In the genomic region with DNA sequence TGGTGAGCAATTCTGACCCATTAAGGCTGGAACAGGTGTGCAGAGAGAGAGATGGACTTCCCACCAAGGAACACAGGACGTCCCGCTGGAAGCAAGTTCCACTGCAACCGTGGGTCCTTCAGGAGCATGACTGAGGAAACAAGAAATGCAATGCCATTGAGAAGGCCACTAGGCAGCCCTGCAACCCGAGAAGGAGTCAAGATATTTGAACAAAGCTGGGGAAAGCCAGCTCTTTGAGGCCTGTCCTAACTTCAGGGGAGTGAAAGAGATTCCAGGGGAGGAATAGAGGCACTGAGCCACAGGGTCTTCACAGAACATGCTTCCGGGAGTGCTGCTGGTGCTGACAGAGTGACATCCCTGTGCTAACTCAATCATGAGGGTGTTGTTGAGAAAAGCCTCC, we compare ENCODE assay signal across 1 cellular context.
TF ChIP-seq lines count a peak whose summit lies in the region.

No MANE protein-coding gene starts in this region.

TF ChIP-seq in GM23338, 12 proteins besides CTCF, POLR2A, EP300 and RAD21 (continued from another document):
- TF ChIP-seq ZNF462 (CRISPR knock-in tag; IDR thresholded peaks at IDR 0.05) (no peak), STAT1 (IDR thresholded peaks at IDR 0.05; ENCODE audit: unreplicated experiment) (no peak), JUNB (IDR thresholded peaks at IDR 0.05; ENCODE audit: unreplicated experiment) (no peak), EZH2 (IDR thresholded peaks at IDR 0.05; ENCODE audit: low read depth, unreplicated experiment) (no peak), ETS1 (IDR thresholded peaks at IDR 0.05) (no peak), ZNF114 (CRISPR knock-in tag; IDR thresholded peaks at IDR 0.05) (no peak), POLR2AphosphoS5 (IDR thresholded peaks at IDR 0.05; ENCODE audit: low read depth) (no peak)
- TF ChIP-seq, protein P1, sequence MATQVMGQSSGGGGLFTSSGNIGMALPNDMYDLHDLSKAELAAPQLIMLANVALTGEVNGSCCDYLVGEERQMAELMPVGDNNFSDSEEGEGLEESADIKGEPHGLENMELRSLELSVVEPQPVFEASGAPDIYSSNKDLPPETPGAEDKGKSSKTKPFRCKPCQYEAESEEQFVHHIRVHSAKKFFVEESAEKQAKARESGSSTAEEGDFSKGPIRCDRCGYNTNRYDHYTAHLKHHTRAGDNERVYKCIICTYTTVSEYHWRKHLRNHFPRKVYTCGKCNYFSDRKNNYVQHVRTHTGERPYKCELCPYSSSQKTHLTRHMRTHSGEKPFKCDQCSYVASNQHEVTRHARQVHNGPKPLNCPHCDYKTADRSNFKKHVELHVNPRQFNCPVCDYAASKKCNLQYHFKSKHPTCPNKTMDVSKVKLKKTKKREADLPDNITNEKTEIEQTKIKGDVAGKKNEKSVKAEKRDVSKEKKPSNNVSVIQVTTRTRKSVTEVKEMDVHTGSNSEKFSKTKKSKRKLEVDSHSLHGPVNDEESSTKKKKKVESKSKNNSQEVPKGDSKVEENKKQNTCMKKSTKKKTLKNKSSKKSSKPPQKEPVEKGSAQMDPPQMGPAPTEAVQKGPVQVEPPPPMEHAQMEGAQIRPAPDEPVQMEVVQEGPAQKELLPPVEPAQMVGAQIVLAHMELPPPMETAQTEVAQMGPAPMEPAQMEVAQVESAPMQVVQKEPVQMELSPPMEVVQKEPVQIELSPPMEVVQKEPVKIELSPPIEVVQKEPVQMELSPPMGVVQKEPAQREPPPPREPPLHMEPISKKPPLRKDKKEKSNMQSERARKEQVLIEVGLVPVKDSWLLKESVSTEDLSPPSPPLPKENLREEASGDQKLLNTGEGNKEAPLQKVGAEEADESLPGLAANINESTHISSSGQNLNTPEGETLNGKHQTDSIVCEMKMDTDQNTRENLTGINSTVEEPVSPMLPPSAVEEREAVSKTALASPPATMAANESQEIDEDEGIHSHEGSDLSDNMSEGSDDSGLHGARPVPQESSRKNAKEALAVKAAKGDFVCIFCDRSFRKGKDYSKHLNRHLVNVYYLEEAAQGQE (IDR thresholded peaks at IDR 0.05; ENCODE audit: unreplicated experiment), result no peak
TF ChIP-seq in GM23338: peak in this region for 0.
